In the genomic region with DNA sequence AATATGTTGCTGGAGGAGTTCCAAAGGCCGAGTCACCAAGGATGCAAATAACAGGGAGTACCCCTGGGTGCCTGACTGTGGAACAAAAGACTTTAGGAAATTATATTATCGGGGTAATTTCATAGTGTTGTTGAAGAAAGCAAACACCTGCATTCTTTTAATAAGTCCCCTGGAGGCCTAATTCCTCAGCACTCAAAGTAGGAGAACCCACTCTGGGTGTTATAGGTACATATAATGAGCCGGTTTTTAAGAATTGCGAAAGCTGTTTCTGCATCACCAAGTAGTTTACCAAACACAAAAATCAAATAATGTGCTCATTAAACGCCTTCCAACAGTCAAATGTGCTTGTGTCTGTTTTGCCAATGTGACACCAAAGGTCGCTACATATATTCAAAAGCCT, we compare ENCODE assay signal across 22 cellular contexts.
DNase-seq lines count a peak whose midpoint lies in the region; ATAC-seq and TF ChIP-seq lines count a peak whose summit lies in the region.
"Had no signal": no experiment of that assay in that cellular context is flagged by ENCODE, and none has a peak within 500 bp of the region (broad histone marks: within the 10 kb centered on the region; RNA-seq: fewer than 3 reads in every experiment).

No MANE protein-coding gene starts in this region.

- TF ChIP-seq POLR2A in right lobe of liver (IDR thresholded peaks at IDR 0.05), result no peak

- ATAC-seq in lower lobe of right lung, result peak; percentile 64 to 68
- ATAC-seq in right lobe of liver, result no peak
- ATAC-seq: T-helper 17 cell had no signal

- intact Hi-C loops in lower lobe of right lung (cut with DNase I), result no loop called here
- intact Hi-C loops in right lobe of liver (cut with DNase I), result no loop called here

- H3K4me1 ChIP-seq in lower lobe of right lung (no peaks in the 10 kb centered on the region), right lobe of liver (no peaks in the 10 kb centered on the region)
- H3K4me1 ChIP-seq: BLaER1, Caco-2 had no signal

- DNase-seq in NCI-H345 (lab: John Stamatoyannopoulos, UW), result peak; percentile 29
- no peak for DNase-seq in NCI-H345 treated with DMSO at 0.1 percent for 48 hours (lab: John Stamatoyannopoulos, UW; ENCODE audit: unreplicated experiment)
- peak; percentile 26 for DNase-seq in NCI-H1105 (lab: John Stamatoyannopoulos, UW)
- peak; percentile 21 for DNase-seq in choroid plexus epithelial cell (ENCODE audit: low read depth)
- DNase-seq in lower lobe of right lung, result no peak
- DNase-seq in GM19238 (ENCODE audit: insufficient read length, low spot score), result no peak
- no peak for DNase-seq in C1 segment of cervical spinal cord (lab: John Stamatoyannopoulos, UW)
- no peak for DNase-seq in right lobe of liver
- DNase-seq: Caco-2; CD4-positive, alpha-beta T cell; DMS79 treated with DMSO at 0.1 percent for 48 hours; GF-D8; HCEC 1CT; Karpas-422; NCI-H1092 treated with DMSO at 0.1 percent for 48 hours; NCI-H187; NCI-H2081 treated with DMSO at 0.1 percent for 48 hours; NCI-H446 treated with DMSO at 0.1 percent for 48 hours; NCI-H526; SK-N-SH; T-helper 17 cell had no signal

- H3K27me3 ChIP-seq in lower lobe of right lung (ENCODE audit: low read depth) (no peaks in the 10 kb centered on the region), right lobe of liver (no peaks in the 10 kb centered on the region)
- H3K27me3 ChIP-seq: BLaER1 had no signal

- TF ChIP-seq CTCF in choroid plexus epithelial cell (conservative IDR thresholded peaks at IDR 0.05; ENCODE audit: low read depth, low read length), result no peak
- no peak for TF ChIP-seq CTCF in lower lobe of right lung (IDR thresholded peaks at IDR 0.05)
- TF ChIP-seq CTCF in right lobe of liver (IDR thresholded peaks at IDR 0.05), result no peak

- WGBS in right lobe of liver (ENCODE audit: insufficient coverage, low coverage, low lambda C conversion rate, missing lambda C conversion rate), result 40% methylated on average over 5 of the region's 6 CpGs

- no peaks in the 10 kb centered on the region for H3K36me3 ChIP-seq in lower lobe of right lung
- no peaks in the 10 kb centered on the region for H3K36me3 ChIP-seq in right lobe of liver
- H3K36me3 ChIP-seq: BLaER1 had no signal

- H3K4me3 ChIP-seq in choroid plexus epithelial cell (ENCODE audit: low read depth, low read length), result no peak overlapping the region
- no peak overlapping the region for H3K4me3 ChIP-seq in lower lobe of right lung
- no peak overlapping the region for H3K4me3 ChIP-seq in right lobe of liver
- H3K4me3 ChIP-seq: BLaER1 had no signal

- H3K27ac ChIP-seq in lower lobe of right lung (no peak overlapping the region), right lobe of liver (no peak overlapping the region)
- H3K27ac ChIP-seq: BLaER1 had no signal

- no peaks in the 10 kb centered on the region for H3K9me3 ChIP-seq in lower lobe of right lung
- H3K9me3 ChIP-seq in right lobe of liver, result no peaks in the 10 kb centered on the region
- H3K9me3 ChIP-seq: SK-N-SH had no signal

Comparison
In these comparisons a context has a peak if more than half of its experiments do, and no peak if none do; other contexts are left out.
1. DNase-seq: peak in NCI-H345 (single experiment), NCI-H1105 (single experiment) and choroid plexus epithelial cell (single experiment); none in NCI-H345 treated with DMSO at 0.1 percent for 48 hours (single experiment), lower lobe of right lung (single experiment), GM19238 (single experiment), C1 segment of cervical spinal cord (0 of 14) and right lobe of liver (0 of 3).
2. ATAC-seq: peak in lower lobe of right lung (2 of 2); none in right lobe of liver (0 of 4).